ENCODE assay signal across 36 cellular contexts in the genomic region with DNA sequence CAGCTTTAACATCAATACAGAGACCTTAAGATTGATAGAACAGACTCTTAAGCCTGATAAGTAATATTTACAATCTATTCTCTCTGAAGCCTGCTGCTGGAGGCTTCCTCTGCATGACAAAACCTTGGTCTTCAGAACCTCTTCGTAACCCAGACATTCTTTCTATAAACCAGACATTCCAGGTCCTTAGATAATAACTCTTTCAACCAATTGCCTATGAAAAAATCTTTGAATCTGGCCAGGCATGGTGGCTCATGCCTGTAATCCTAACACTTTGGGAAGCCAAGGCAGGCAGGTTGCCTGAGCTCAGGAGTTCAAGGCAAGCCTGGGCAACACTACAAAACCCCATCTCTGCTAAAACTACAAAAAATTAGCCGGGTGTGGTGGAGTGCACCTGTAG.
"Had no signal": no experiment of that assay in that cellular context is flagged by ENCODE, and none has a peak within 500 bp of the region (broad histone marks: within the 10 kb centered on the region; RNA-seq: fewer than 3 reads in every experiment).

No MANE protein-coding gene starts in this region.

- H3K4me1 Mint-ChIP-seq: activated naive CD4-positive, alpha-beta T cell treated with anti-CD3 and anti-CD28 coated beads, Interleukin-2, amount 10 ng/mL, durations not matched to agents 7 days and 5 days; activated naive CD8-positive, alpha-beta T cell treated with anti-CD3 and anti-CD28 coated beads, Interleukin-2, amount 10 ng/mL, durations not matched to agents 7 days and 5 days; immature natural killer cell; naive B cell; stimulated activated memory B cell treated with anti-CD40 and anti-IgM and Interleukin-4, amounts not matched to agents 10 μg/mL and 1 μg/mL and 100 μg/mL, for 72 hours had no signal

- H3K4me1 ChIP-seq: body of pancreas, prostate gland had no signal

- H3K36me3 Mint-ChIP-seq: activated CD4-positive, alpha-beta memory T cell treated with anti-CD3 and anti-CD28 coated beads for 36 hours; activated naive CD4-positive, alpha-beta T cell treated with anti-CD3 and anti-CD28 coated beads, Interleukin-2, amount 10 ng/mL, durations not matched to agents 7 days and 5 days; activated naive CD8-positive, alpha-beta T cell treated with anti-CD3 and anti-CD28 coated beads, Interleukin-2, amount 10 ng/mL, durations not matched to agents 7 days and 5 days; immature natural killer cell; mesothelial cell of epicardium; naive B cell; stimulated activated memory B cell treated with anti-CD40 and anti-IgM and Interleukin-4, amounts not matched to agents 10 μg/mL and 1 μg/mL and 100 μg/mL, for 72 hours had no signal

- FAIRE-seq: small intestine had no signal

- H3K9me3 ChIP-seq: body of pancreas, gastroesophageal sphincter, heart left ventricle, neutrophil, ovary, prostate gland, tibial nerve had no signal

- H3K36me3 ChIP-seq: cardiac muscle cell, gastroesophageal sphincter, heart left ventricle, neutrophil, ovary, prostate gland, tibial nerve, WERI-Rb-1 had no signal

- ATAC-seq: activated CD4-positive, CD25-positive, alpha-beta regulatory T cell treated with anti-CD3 and anti-CD28 coated beads, Interleukin-2, amount 50 U/mL, for 24 hours; effector memory CD8-positive, alpha-beta T cell; stimulated activated memory B cell treated with anti-CD40 and anti-IgM and Interleukin-4, amounts not matched to agents 10 μg/mL and 1 μg/mL and 100 μg/mL, for 72 hours had no signal

- H3K9me3 Mint-ChIP-seq: activated CD4-positive, alpha-beta memory T cell treated with anti-CD3 and anti-CD28 coated beads for 36 hours; activated naive CD4-positive, alpha-beta T cell treated with anti-CD3 and anti-CD28 coated beads, Interleukin-2, amount 10 ng/mL, durations not matched to agents 7 days and 5 days; activated T-cell treated with anti-CD3 and anti-CD28 coated beads, Interleukin-2, amount 50 U/mL, for 24 hours; effector memory CD8-positive, alpha-beta T cell; immature natural killer cell; naive B cell; nephron progenitor cell; stimulated activated memory B cell treated with anti-CD40 and anti-IgM and Interleukin-4, amounts not matched to agents 10 μg/mL and 1 μg/mL and 100 μg/mL, for 72 hours; T-helper 1 cell treated with Interleukin-12 subunit alpha and Interleukin-12 subunit beta and Interleukin-4 antibody, amounts not matched to agents 30 μg/mL and 1 μg/mL, for 36 hours had no signal

- H3K4me3 Mint-ChIP-seq: activated CD4-positive, alpha-beta memory T cell treated with anti-CD3 and anti-CD28 coated beads for 36 hours; activated naive CD4-positive, alpha-beta T cell treated with anti-CD3 and anti-CD28 coated beads, Interleukin-2, amount 10 ng/mL, durations not matched to agents 7 days and 5 days; activated naive CD8-positive, alpha-beta T cell treated with anti-CD3 and anti-CD28 coated beads, Interleukin-2, amount 10 ng/mL, durations not matched to agents 7 days and 5 days; activated T-cell treated with anti-CD3 and anti-CD28 coated beads, Interleukin-2, amount 50 U/mL, for 24 hours; effector memory CD8-positive, alpha-beta T cell; immature natural killer cell; mesothelial cell of epicardium; naive B cell; nephron progenitor cell; stimulated activated memory B cell treated with anti-CD40 and anti-IgM and Interleukin-4, amounts not matched to agents 10 μg/mL and 1 μg/mL and 100 μg/mL, for 72 hours; T-helper 1 cell treated with Interleukin-12 subunit alpha and Interleukin-12 subunit beta and Interleukin-4 antibody, amounts not matched to agents 30 μg/mL and 1 μg/mL, for 36 hours had no signal

- H3K27ac Mint-ChIP-seq: activated CD4-positive, alpha-beta memory T cell treated with anti-CD3 and anti-CD28 coated beads for 36 hours; activated naive CD4-positive, alpha-beta T cell treated with anti-CD3 and anti-CD28 coated beads, Interleukin-2, amount 10 ng/mL, durations not matched to agents 7 days and 5 days; activated naive CD8-positive, alpha-beta T cell treated with anti-CD3 and anti-CD28 coated beads, Interleukin-2, amount 10 ng/mL, durations not matched to agents 7 days and 5 days; activated T-cell treated with anti-CD3 and anti-CD28 coated beads, Interleukin-2, amount 50 U/mL, for 24 hours; effector memory CD8-positive, alpha-beta T cell; immature natural killer cell; mesothelial cell of epicardium; naive B cell; nephron progenitor cell; stimulated activated memory B cell treated with anti-CD40 and anti-IgM and Interleukin-4, amounts not matched to agents 10 μg/mL and 1 μg/mL and 100 μg/mL, for 72 hours; T-helper 1 cell treated with Interleukin-12 subunit alpha and Interleukin-12 subunit beta and Interleukin-4 antibody, amounts not matched to agents 30 μg/mL and 1 μg/mL, for 36 hours had no signal

- DNase-seq: activated CD4-positive, alpha-beta memory T cell treated with anti-CD3 and anti-CD28 coated beads for 36 hours; activated CD4-positive, alpha-beta T cell treated with anti-CD3 and anti-CD28 coated beads for 48 hours; activated CD8-positive, alpha-beta memory T cell treated with anti-CD3 and anti-CD28 coated beads, Interleukin-2, amount 50 U/mL, for 4 hours; activated gamma-delta T cell; activated naive CD4-positive, alpha-beta T cell treated with anti-CD3 and anti-CD28 coated beads, Interleukin-2, amount 10 ng/mL, durations not matched to agents 7 days and 5 days; activated naive CD8-positive, alpha-beta T cell treated with anti-CD3 and anti-CD28 coated beads, Interleukin-2, amount 10 ng/mL, durations not matched to agents 7 days and 5 days; activated T-cell treated with anti-CD3 and anti-CD28 coated beads, Interleukin-2, amount 50 U/mL, for 24 hours; amygdala; cerebellar nuclear complex; dorsolateral prefrontal cortex; effector memory CD8-positive, alpha-beta T cell; erythroblast; heart left ventricle; hypothalamus; immature natural killer cell; naive B cell; nephron progenitor cell; ovary; retina; small intestine; stimulated activated CD4-positive, alpha-beta T cell treated with anti-CD3 and anti-CD28 coated beads, Interleukin-1b, Interleukin-23, amount 100 ng/mL, for 48 hours; stimulated activated CD4-positive, alpha-beta T cell treated with anti-CD3 and anti-CD28 coated beads, Interleukin-4, amount 100 ng/mL, for 4 hours; stimulated activated CD8-positive, alpha-beta memory T cell treated with anti-CD3 and anti-CD28 coated beads, Interleukin-4, amount 100 ng/mL, for 48 hours; T1000; WERI-Rb-1 had no signal

- H3K27me3 ChIP-seq: body of pancreas, cardiac muscle cell, dorsolateral prefrontal cortex, gastroesophageal sphincter, heart left ventricle, ovary, tibial nerve had no signal

- H3K4me3 ChIP-seq: body of pancreas, cardiac muscle cell, coronary artery, dorsolateral prefrontal cortex, gastroesophageal sphincter, heart left ventricle, ovary, prostate gland, tibial nerve had no signal

- H3K27ac ChIP-seq: body of pancreas, cardiac muscle cell, coronary artery, heart left ventricle, neutrophil, ovary, prostate gland, WERI-Rb-1 had no signal
